ENCODE assay signal across 15 cellular contexts in the genomic region with DNA sequence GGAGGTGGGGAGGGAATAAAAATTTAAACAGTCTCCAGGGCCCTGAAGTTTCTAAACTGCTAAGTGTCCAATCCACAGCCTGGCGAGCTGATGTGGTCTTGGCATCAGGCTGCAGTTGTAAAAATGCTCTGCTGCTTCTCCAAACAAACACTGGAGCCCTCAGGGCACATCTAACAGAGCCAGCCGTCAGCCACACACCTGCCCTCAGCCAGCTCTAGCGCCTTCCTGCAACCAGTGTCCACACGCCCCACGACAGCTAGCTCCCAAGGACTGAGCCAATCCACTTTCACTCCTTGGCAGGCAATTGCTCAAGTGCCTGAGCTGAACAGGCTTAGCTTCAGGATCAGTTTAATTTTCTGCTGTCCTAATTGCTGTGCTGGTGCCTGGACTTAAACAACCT.
A peak's percentile ranks its signal among the peaks of the same experiment; 100 is the strongest.
DNase-seq lines count a peak whose midpoint lies in the region; ATAC-seq, FAIRE-seq and TF ChIP-seq lines count a peak whose summit lies in the region.
"Had no signal": no experiment of that assay in that cellular context is flagged by ENCODE, and none has a peak within 500 bp of the region (broad histone marks: within the 10 kb centered on the region; RNA-seq: fewer than 3 reads in every experiment).

No MANE protein-coding gene starts in this region.

- DNase-seq in MG63 (peak; percentile 18), NCI-H345 (lab: John Stamatoyannopoulos, UW) (peak; percentile 73), bronchial epithelial cell (ENCODE audit: low read depth) (peak; percentile 53), neural progenitor cell (ENCODE audit: low spot score) (peak; percentile 15)
- DNase-seq in stimulated activated CD8-positive, alpha-beta memory T cell treated with anti-CD3 and anti-CD28 coated beads, Interleukin-4, amount 100 ng/mL, for 48 hours: no peak
- no peak for DNase-seq in activated CD8-positive, alpha-beta T cell treated with anti-CD3 and anti-CD28 coated beads, Interleukin-2, amount 10 ng/mL, durations not matched to agents 7 days and 5 days
- DNase-seq: activated CD8-positive, alpha-beta memory T cell treated with anti-CD3 and anti-CD28 coated beads, Interleukin-2, amount 10 ng/mL, durations not matched to agents 7 days and 5 days; activated naive CD4-positive, alpha-beta T cell treated with anti-CD3 and anti-CD28 coated beads, Interleukin-2, amount 10 ng/mL, durations not matched to agents 7 days and 5 days; NCI-H446; SIG-M5; stimulated activated CD4-positive, alpha-beta T cell treated with anti-CD3 and anti-CD28 coated beads, Interleukin-12 subunit alpha, Interleukin-12 subunit beta, amount 100 ng/mL, for 4 hours had no signal

- no peak overlapping the region for H3K4me3 Mint-ChIP-seq in neural progenitor cell
- H3K4me3 Mint-ChIP-seq in activated CD8-positive, alpha-beta T cell treated with anti-CD3 and anti-CD28 coated beads, Interleukin-2, amount 10 ng/mL, durations not matched to agents 7 days and 5 days: no peak overlapping the region
- H3K4me3 Mint-ChIP-seq: activated CD8-positive, alpha-beta memory T cell treated with anti-CD3 and anti-CD28 coated beads, Interleukin-2, amount 10 ng/mL, durations not matched to agents 7 days and 5 days; activated naive CD4-positive, alpha-beta T cell treated with anti-CD3 and anti-CD28 coated beads, Interleukin-2, amount 10 ng/mL, durations not matched to agents 7 days and 5 days; memory B cell had no signal

- peaks cover 2% of the 10 kb centered on the region for H3K27me3 Mint-ChIP-seq in neural progenitor cell (ENCODE audit: insufficient read depth, low read depth)
- no peaks in the 10 kb centered on the region for H3K27me3 Mint-ChIP-seq in activated CD8-positive, alpha-beta T cell treated with anti-CD3 and anti-CD28 coated beads, Interleukin-2, amount 10 ng/mL, durations not matched to agents 7 days and 5 days (ENCODE audit: low read depth)
- H3K27me3 Mint-ChIP-seq: activated CD8-positive, alpha-beta memory T cell treated with anti-CD3 and anti-CD28 coated beads, Interleukin-2, amount 10 ng/mL, durations not matched to agents 7 days and 5 days; activated naive CD4-positive, alpha-beta T cell treated with anti-CD3 and anti-CD28 coated beads, Interleukin-2, amount 10 ng/mL, durations not matched to agents 7 days and 5 days; memory B cell had no signal

- H3K27ac Mint-ChIP-seq in neural progenitor cell: no peak overlapping the region
- no peak overlapping the region for H3K27ac Mint-ChIP-seq in activated CD8-positive, alpha-beta T cell treated with anti-CD3 and anti-CD28 coated beads, Interleukin-2, amount 10 ng/mL, durations not matched to agents 7 days and 5 days
- H3K27ac Mint-ChIP-seq: activated CD8-positive, alpha-beta memory T cell treated with anti-CD3 and anti-CD28 coated beads, Interleukin-2, amount 10 ng/mL, durations not matched to agents 7 days and 5 days; activated naive CD4-positive, alpha-beta T cell treated with anti-CD3 and anti-CD28 coated beads, Interleukin-2, amount 10 ng/mL, durations not matched to agents 7 days and 5 days; memory B cell had no signal

- H3K4me3 ChIP-seq in MG63 (no peak overlapping the region), bronchial epithelial cell (ENCODE audit: low read depth, low read length) (no peak overlapping the region), neural progenitor cell (no peak overlapping the region)

- POLR2A ChIA-PET in activated CD8-positive, alpha-beta T cell treated with anti-CD3 and anti-CD28 coated beads, Interleukin-2, amount 10 ng/mL, durations not matched to agents 7 days and 5 days (lab: Charles Lee): no interaction called here

- peak; percentile 13 for FAIRE-seq in bronchial epithelial cell (lab: Jason Lieb, UNC)

- TF ChIP-seq CTCF in bronchial epithelial cell (IDR thresholded peaks at IDR 0.05; ENCODE audit: insufficient read depth, low read length, severe bottlenecking) (no peak), neural progenitor cell (IDR thresholded peaks at IDR 0.05) (no peak)

- H3K79me2 ChIP-seq in neural progenitor cell (ENCODE audit: low read depth): no peaks in the 10 kb centered on the region

- H3K9me3 ChIP-seq in MG63 (no peaks in the 10 kb centered on the region), neural progenitor cell (ENCODE audit: low read depth) (no peaks in the 10 kb centered on the region)

- no peaks in the 10 kb centered on the region for H3K27me3 ChIP-seq in MG63
- H3K27me3 ChIP-seq in bronchial epithelial cell (ENCODE audit: control insufficient read depth, insufficient read depth, low read length): no peaks in the 10 kb centered on the region
- H3K27me3 ChIP-seq in neural progenitor cell: no peaks in the 10 kb centered on the region

- H3F3A ChIP-seq in neural progenitor cell (ENCODE audit: low read depth): no peaks in the 10 kb centered on the region

- H4K20me1 ChIP-seq in neural progenitor cell (ENCODE audit: low read depth): no peaks in the 10 kb centered on the region

- H3K36me3 ChIP-seq in MG63 (no peaks in the 10 kb centered on the region), bronchial epithelial cell (ENCODE audit: control insufficient read depth, insufficient read depth, low read length) (no peaks in the 10 kb centered on the region), neural progenitor cell (no peaks in the 10 kb centered on the region)

- H2AFZ ChIP-seq in neural progenitor cell (replicated peaks): no peak overlapping the region

- H3K4me1 Mint-ChIP-seq in neural progenitor cell: peaks cover 13% of the 10 kb centered on the region
- H3K4me1 Mint-ChIP-seq in activated CD8-positive, alpha-beta T cell treated with anti-CD3 and anti-CD28 coated beads, Interleukin-2, amount 10 ng/mL, durations not matched to agents 7 days and 5 days (ENCODE audit: low read depth): no peaks in the 10 kb centered on the region
- H3K4me1 Mint-ChIP-seq: activated CD8-positive, alpha-beta memory T cell treated with anti-CD3 and anti-CD28 coated beads, Interleukin-2, amount 10 ng/mL, durations not matched to agents 7 days and 5 days; activated naive CD4-positive, alpha-beta T cell treated with anti-CD3 and anti-CD28 coated beads, Interleukin-2, amount 10 ng/mL, durations not matched to agents 7 days and 5 days; memory B cell had no signal

- H3K9ac ChIP-seq in neural progenitor cell: no peak overlapping the region

- H3K4me2 ChIP-seq in neural progenitor cell: no peak overlapping the region

- ATAC-seq in HG03097 (IDR thresholded peaks at IDR 0.05; ENCODE audit: low FRiP score, unreplicated experiment): no peak
- ATAC-seq in activated CD8-positive, alpha-beta T cell treated with anti-CD3 and anti-CD28 coated beads, Interleukin-2, amount 10 ng/mL, durations not matched to agents 7 days and 5 days: no peak
- no peak for ATAC-seq in GM18502 (IDR thresholded peaks at IDR 0.05; ENCODE audit: poor library complexity, unreplicated experiment)
- ATAC-seq: activated CD8-positive, alpha-beta memory T cell treated with anti-CD3 and anti-CD28 coated beads, Interleukin-2, amount 10 ng/mL, durations not matched to agents 7 days and 5 days had no signal

- H3K27ac ChIP-seq in neural progenitor cell: no peak overlapping the region
- H3K27ac ChIP-seq: C4-2B had no signal

- H3K4me1 ChIP-seq in neural progenitor cell: no peaks in the 10 kb centered on the region

- H3K9me3 Mint-ChIP-seq in neural progenitor cell: peaks cover 4% of the 10 kb centered on the region
- H3K9me3 Mint-ChIP-seq in activated CD8-positive, alpha-beta T cell treated with anti-CD3 and anti-CD28 coated beads, Interleukin-2, amount 10 ng/mL, durations not matched to agents 7 days and 5 days (ENCODE audit: insufficient read depth): no peaks in the 10 kb centered on the region
- H3K9me3 Mint-ChIP-seq: memory B cell had no signal

- CTCF ChIA-PET in activated CD8-positive, alpha-beta T cell treated with anti-CD3 and anti-CD28 coated beads, Interleukin-2, amount 10 ng/mL, durations not matched to agents 7 days and 5 days (lab: Charles Lee): no interaction called here

- peaks cover 8% of the 10 kb centered on the region for H3K36me3 Mint-ChIP-seq in neural progenitor cell
- H3K36me3 Mint-ChIP-seq in activated CD8-positive, alpha-beta T cell treated with anti-CD3 and anti-CD28 coated beads, Interleukin-2, amount 10 ng/mL, durations not matched to agents 7 days and 5 days (ENCODE audit: low read depth): no peaks in the 10 kb centered on the region
- H3K36me3 Mint-ChIP-seq: activated CD8-positive, alpha-beta memory T cell treated with anti-CD3 and anti-CD28 coated beads, Interleukin-2, amount 10 ng/mL, durations not matched to agents 7 days and 5 days; activated naive CD4-positive, alpha-beta T cell treated with anti-CD3 and anti-CD28 coated beads, Interleukin-2, amount 10 ng/mL, durations not matched to agents 7 days and 5 days; memory B cell had no signal

Comparison
In these comparisons a context has a peak if more than half of its experiments do, and no peak if none do; other contexts are left out.
1. DNase-seq: peak in MG63 (single experiment), NCI-H345 (single experiment), bronchial epithelial cell (single experiment) and neural progenitor cell (single experiment); none in stimulated activated CD8-positive, alpha-beta memory T cell treated with anti-CD3 and anti-CD28 coated beads, Interleukin-4, amount 100 ng/mL, for 48 hours (single experiment) and activated CD8-positive, alpha-beta T cell treated with anti-CD3 and anti-CD28 coated beads, Interleukin-2, amount 10 ng/mL, durations not matched to agents 7 days and 5 days (single experiment).